ENCODE assay signal across 1 cellular context in genomic region chr16:46948548-46949166, GRCh38.
TF ChIP-seq lines count a peak whose summit lies in the region.

No MANE protein-coding gene starts in this region.

TF ChIP-seq in GM12878, 131 proteins besides CTCF, POLR2A, EP300 and RAD21:
- TF ChIP-seq TCF3 (IDR thresholded peaks at IDR 0.05; ENCODE audit: borderline replicate concordance, insufficient read depth, low read depth, low read length) (no peak), LARP7 (IDR thresholded peaks at IDR 0.05) (no peak), RUNX3 (IDR thresholded peaks at IDR 0.05; ENCODE audit: low read length) (no peak), TARDBP (IDR thresholded peaks at IDR 0.05; ENCODE audit: borderline replicate concordance) (no peak), RB1 (IDR thresholded peaks at IDR 0.05; ENCODE audit: borderline replicate concordance) (no peak), EED (IDR thresholded peaks at IDR 0.05; ENCODE audit: low read depth) (no peak), NBN (IDR thresholded peaks at IDR 0.05) (no peak), STAT3 (IDR thresholded peaks at IDR 0.05; ENCODE audit: low read depth, low read length) (no peak), MXI1 (IDR thresholded peaks at IDR 0.05; ENCODE audit: low read depth, low read length) (no peak), ZZZ3 (IDR thresholded peaks at IDR 0.05; ENCODE audit: control insufficient read depth, insufficient read length, low read depth) (no peak), GABPA (IDR thresholded peaks at IDR 0.05; ENCODE audit: low read depth) (no peak), ASH2L (IDR thresholded peaks at IDR 0.05; ENCODE audit: borderline replicate concordance, low read depth) (no peak), CUX1 (IDR thresholded peaks at IDR 0.05; ENCODE audit: insufficient replicate concordance, low read depth, low read length) (no peak)
